20 cellular contexts compared by ENCODE assay signal in the genomic region with DNA sequence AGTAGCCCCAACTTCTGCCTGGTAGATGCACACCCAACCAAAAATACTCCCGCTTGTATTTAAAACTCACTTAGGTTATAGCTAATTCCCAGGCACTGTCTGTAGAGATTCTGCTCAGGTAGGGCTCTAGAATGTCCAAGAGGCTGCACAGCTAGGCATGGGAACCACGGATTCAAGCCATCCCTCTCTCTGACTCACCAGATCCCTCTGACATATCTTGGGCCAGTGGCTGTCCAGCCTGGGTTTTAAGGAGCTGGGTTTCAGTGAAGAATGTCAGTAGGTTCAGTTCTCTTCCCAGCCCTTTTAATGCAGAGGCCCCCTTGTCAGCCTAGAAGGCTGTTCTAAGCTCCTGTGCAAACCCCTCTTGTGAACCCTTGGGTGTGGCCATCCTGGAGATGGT. TPM values are rescaled to one million over a fixed set of nuclear protein-coding genes. Genes with fewer than 3 reads are reported as not detected.
A peak's percentile ranks its signal among the peaks of the same experiment; 100 is the strongest.
DNase-seq lines count a peak whose midpoint lies in the region; ATAC-seq and TF ChIP-seq lines count a peak whose summit lies in the region.
"Had no signal": no experiment of that assay in that cellular context is flagged by ENCODE, and none has a peak within 500 bp of the region (broad histone marks: within the 10 kb centered on the region; RNA-seq: fewer than 3 reads in every experiment).

No MANE protein-coding gene starts in this region.

- peaks cover 18 to 31% of the 10 kb centered on the region in 2 donors for H3K27me3 Mint-ChIP-seq in stimulated activated naive B cell treated with anti-CD40 and anti-IgM and Interleukin-4, amounts not matched to agents 10 μg/mL and 1 μg/mL and 100 μg/mL, for 72 hours

- H2AFZ ChIP-seq in mesenchymal stem cell (ENCODE audit: low read depth, low read length), result no peak overlapping the region

- intact Hi-C loops in posterior cingulate gyrus (cut with DNase I), result no loop called here

- ATAC-seq in gastroesophageal sphincter (no peak), GM18498 (IDR thresholded peaks at IDR 0.05; ENCODE audit: unreplicated experiment) (no peak)
- no peak for ATAC-seq in stimulated activated naive B cell treated with anti-CD40 and anti-IgM and Interleukin-4, amounts not matched to agents 10 μg/mL and 1 μg/mL and 100 μg/mL, for 72 hours (replicated peaks)

- no peak for TF ChIP-seq EP300 in gastroesophageal sphincter (IDR thresholded peaks at IDR 0.05)

- TF ChIP-seq CTCF in AG04450 (IDR thresholded peaks at IDR 0.05; ENCODE audit: low read depth, low read length), result no peak
- TF ChIP-seq CTCF in brain microvascular endothelial cell (IDR thresholded peaks at IDR 0.05; ENCODE audit: low read depth, low read length, missing control alignments), result no peak
- no peak for TF ChIP-seq CTCF in gastroesophageal sphincter (IDR thresholded peaks at IDR 0.05)

- H2BK12ac ChIP-seq in mesenchymal stem cell (ENCODE audit: low read length in 2 of 2), result peak overlapping the region in 1 of 2 experiments; percentile 8

- H3K14ac ChIP-seq in mesenchymal stem cell (ENCODE audit: low read length in 2 of 2), result no peak overlapping the region

- no peaks in the 10 kb centered on the region for H3K79me1 ChIP-seq in mesenchymal stem cell (replicated peaks; ENCODE audit: low read length, poor library complexity, severe bottlenecking)

- H4K8ac ChIP-seq in mesenchymal stem cell (ENCODE audit: low read length), result no peak overlapping the region

- peak overlapping the region; percentile 40 to 41 for H3K18ac ChIP-seq in mesenchymal stem cell (ENCODE audit: low read depth in 1 of 2, low read length in 2 of 2)

- H2BK5ac ChIP-seq in mesenchymal stem cell (ENCODE audit: low read depth, low read length, poor library complexity, severe bottlenecking), result no peak overlapping the region

- H3K27me3 ChIP-seq in AG04450 (ENCODE audit: control insufficient read depth, insufficient read depth, low read length) (no peaks in the 10 kb centered on the region), brain microvascular endothelial cell (replicated peaks) (no peaks in the 10 kb centered on the region), mesenchymal stem cell (ENCODE audit: control insufficient read depth in 1 of 2, insufficient read depth in 1 of 2, low read length in 2 of 2) (no peaks in the 10 kb centered on the region), gastroesophageal sphincter (no peaks in the 10 kb centered on the region)

- no peak overlapping the region for H3K27ac Mint-ChIP-seq in stimulated activated naive B cell treated with anti-CD40 and anti-IgM and Interleukin-4, amounts not matched to agents 10 μg/mL and 1 μg/mL and 100 μg/mL, for 72 hours

- H3K9me3 ChIP-seq in AG04450 (ENCODE audit: control insufficient read depth, insufficient read depth, low read length) (no peaks in the 10 kb centered on the region), mesenchymal stem cell (ENCODE audit: control insufficient read depth, low read length) (no peaks in the 10 kb centered on the region), gastroesophageal sphincter (no peaks in the 10 kb centered on the region)

- CTCF ChIA-PET in AG04450 (lab: Charles Lee), result interaction anchor here (0.5 to 2.8 kb wide), 7 partner anchors 13 to 686 kb away, joined by 3 to 8 read pairs (median 4); no protein-coding TSS in a partner anchor

- peak overlapping the region; percentile 5 to 77 for H3K4ac ChIP-seq in mesenchymal stem cell (ENCODE audit: low read depth in 1 of 2, low read length in 2 of 2)

- no peak overlapping the region for H3K4me3 ChIP-seq in AG04450 (ENCODE audit: low read depth, low read length)
- H3K4me3 ChIP-seq in brain microvascular endothelial cell (ENCODE audit: low read depth, low read length), result no peak overlapping the region
- no peak overlapping the region for H3K4me3 ChIP-seq in mesenchymal stem cell (ENCODE audit: insufficient read depth in 1 of 2, low read depth in 1 of 2, low read length in 2 of 2)
- H3K4me3 ChIP-seq in gastroesophageal sphincter, result no peak overlapping the region

- H3K36me3 ChIP-seq in brain microvascular endothelial cell (replicated peaks) (no peaks in the 10 kb centered on the region), mesenchymal stem cell (ENCODE audit: control insufficient read depth in 1 of 2, insufficient read depth in 2 of 2, low read depth in 1 of 2, low read length in 2 of 2) (peaks cover 0 to 5% of the 10 kb centered on the region in 2 experiments), gastroesophageal sphincter (no peaks in the 10 kb centered on the region)

- peak overlapping the region; percentile 29 for H2BK15ac ChIP-seq in mesenchymal stem cell (ENCODE audit: low read depth, poor library complexity, severe bottlenecking)

- no peak for TF ChIP-seq POLR2A in gastroesophageal sphincter (IDR thresholded peaks at IDR 0.05)

- H3K27ac ChIP-seq in AG04450 (ENCODE audit: low read depth, low read length) (peak overlapping the region; percentile 49), brain microvascular endothelial cell (peak overlapping the region; percentile 90), mesenchymal stem cell (ENCODE audit: low read length, poor library complexity, severe bottlenecking) (no peak overlapping the region), gastroesophageal sphincter (no peak overlapping the region)

- no peak overlapping the region for H3K4me2 ChIP-seq in mesenchymal stem cell (ENCODE audit: low read length, poor library complexity, severe bottlenecking)

- WGBS in mesenchymal stem cell, result 50% methylated on average over 2 of the region's 2 CpGs
- WGBS in gastroesophageal sphincter (ENCODE audit: low coverage in 1 of 2), 2 donors, result 100% methylated on average over 2 of the region's 2 CpGs; no CpG with 5 or more reads in 1 of the 2 donors

- in situ Hi-C loops in brain microvascular endothelial cell (cut with HindIII; ENCODE audit: low pct_ligation_motif_present, low sequenced_read_pairs), result no loop called here

- POLR2A ChIA-PET in AG04450 (lab: Yijun Ruan, JAX), result interaction anchor here (0.8 to 3.4 kb wide), 5 partner anchors 12 to 64 kb away, joined by 3 to 36 read pairs (median 6); a partner anchor contains a TSS

- peak overlapping the region; percentile 81 for H2BK120ac ChIP-seq in mesenchymal stem cell (ENCODE audit: low read depth, low read length)

- peaks cover 0 to 5% of the 10 kb centered on the region in 2 donors for H3K36me3 Mint-ChIP-seq in stimulated activated naive B cell treated with anti-CD40 and anti-IgM and Interleukin-4, amounts not matched to agents 10 μg/mL and 1 μg/mL and 100 μg/mL, for 72 hours

- no peak for DNase-seq in AG04450 (ENCODE audit: low read depth, low spot score)
- DNase-seq in HT1080 (ENCODE audit: low read depth), result peak; percentile 21
- peak; percentile 58 for DNase-seq in brain microvascular endothelial cell
- DNase-seq in mesenchymal stem cell, result peak; percentile 77
- no peak for DNase-seq in posterior cingulate gyrus
- no peak for DNase-seq in stimulated activated naive B cell treated with anti-CD40 and anti-IgM and Interleukin-4, amounts not matched to agents 10 μg/mL and 1 μg/mL and 100 μg/mL, for 72 hours
- DNase-seq: activated CD4-positive, alpha-beta T cell treated with anti-CD3 and anti-CD28 coated beads for 1 hour; activated CD8-positive, alpha-beta memory T cell treated with anti-CD3 and anti-CD28 coated beads, Interleukin-2, amount 50 U/mL, for 4 hours; activated effector memory CD4-positive, alpha-beta T cell treated with Interleukin-2 at 50 U/mL for 16 hours; DMS79 treated with DMSO at 0.1 percent for 48 hours; effector memory CD4-positive, alpha-beta T cell; Karpas-422; NCI-H1092 treated with DMSO at 0.1 percent for 48 hours; NCI-H2081; NCI-H446 treated with DMSO at 0.1 percent for 48 hours; nephron progenitor cell; stimulated activated CD4-positive, alpha-beta T cell treated with anti-CD3 and anti-CD28 coated beads, Interleukin-12 subunit alpha, Interleukin-12 subunit beta, amount 100 ng/mL, for 4 hours; stimulated activated CD8-positive, alpha-beta memory T cell treated with anti-CD3 and anti-CD28 coated beads, Interleukin-4, amount 100 ng/mL, for 48 hours had no signal

- H3K4me3 Mint-ChIP-seq in stimulated activated naive B cell treated with anti-CD40 and anti-IgM and Interleukin-4, amounts not matched to agents 10 μg/mL and 1 μg/mL and 100 μg/mL, for 72 hours, result no peak overlapping the region
- H3K4me3 Mint-ChIP-seq: nephron progenitor cell had no signal

- H3K4me1 Mint-ChIP-seq in stimulated activated naive B cell treated with anti-CD40 and anti-IgM and Interleukin-4, amounts not matched to agents 10 μg/mL and 1 μg/mL and 100 μg/mL, for 72 hours, result no peaks in the 10 kb centered on the region

- H3K9me3 Mint-ChIP-seq in stimulated activated naive B cell treated with anti-CD40 and anti-IgM and Interleukin-4, amounts not matched to agents 10 μg/mL and 1 μg/mL and 100 μg/mL, for 72 hours, result peaks cover 6 to 8% of the 10 kb centered on the region in 2 donors

- no peak overlapping the region for H2AK5ac ChIP-seq in mesenchymal stem cell (ENCODE audit: low read length, severe bottlenecking)

- peak overlapping the region; percentile 87 for H3K9ac ChIP-seq in mesenchymal stem cell (ENCODE audit: low read length)

- H4K91ac ChIP-seq in mesenchymal stem cell (ENCODE audit: low read length), result peak overlapping the region; percentile 22

- peaks cover 1% of the 10 kb centered on the region for H3K4me1 ChIP-seq in mesenchymal stem cell (ENCODE audit: control insufficient read depth, insufficient read depth, low read depth, low read length)
- H3K4me1 ChIP-seq in gastroesophageal sphincter, result peaks cover 0 to 10% (median 3%) of the 10 kb centered on the region in 3 donors

- no peak overlapping the region for H3K23ac ChIP-seq in mesenchymal stem cell (ENCODE audit: low read length in 2 of 2)

RNA-seq across cellular contexts. Expression of a gene that starts 15.9 kb away (rescaled TPM):
- 88.8 and 102 TPM in 2 replicates for polyA plus RNA-seq in AG04450 (2011; rRNA removed)
- polyA minus RNA-seq in AG04450 (2011; rRNA and poly(A)+ RNA removed), result 48.1 and 53.2 TPM in 2 replicates
- total RNA-seq in HT1080 (2014; rRNA removed; shearing (Covaris generic)), result 0.40 and 0.43 TPM in 2 replicates
- 0.47 and 0.83 TPM in 2 replicates for polyA plus RNA-seq in HT1080 (2015; cell fraction: cytosol; rRNA removed)
- polyA plus RNA-seq in HT1080 (2015; cell fraction: nucleus; rRNA removed), result 0.63 and 1.2 TPM in 2 replicates
- 378 TPM for polyA plus RNA-seq in mesenchymal stem cell (2013, experiment 1 of 2)
- 388 TPM for polyA plus RNA-seq in mesenchymal stem cell (2013, experiment 2 of 2)
- 100 to 1,000 TPM in 1 of 4 donors, 10 to 100 TPM in 3; 51.1 to 141 (median 70.9) TPM for total RNA-seq in gastroesophageal sphincter

Comparison
In these comparisons a context has a peak if more than half of its experiments do, and no peak if none do; other contexts are left out.
1. DNase-seq: peak in HT1080 (single experiment), brain microvascular endothelial cell (single experiment) and mesenchymal stem cell (single experiment); none in AG04450 (single experiment), posterior cingulate gyrus (0 of 10) and stimulated activated naive B cell treated with anti-CD40 and anti-IgM and Interleukin-4, amounts not matched to agents 10 μg/mL and 1 μg/mL and 100 μg/mL, for 72 hours (single experiment).
2. H3K27ac ChIP-seq: peak in AG04450 (single experiment) and brain microvascular endothelial cell (single experiment); none in mesenchymal stem cell (single experiment) and gastroesophageal sphincter (0 of 4).
3. RNA of a gene that starts 15.9 kb away (total RNA-seq): 51.1 to 141 TPM in gastroesophageal sphincter; 0.40 to 0.43 TPM in HT1080; every median in the first group is over 10 times any median in the second.